ENCODE assay signal across 19 cellular contexts in the genomic region with DNA sequence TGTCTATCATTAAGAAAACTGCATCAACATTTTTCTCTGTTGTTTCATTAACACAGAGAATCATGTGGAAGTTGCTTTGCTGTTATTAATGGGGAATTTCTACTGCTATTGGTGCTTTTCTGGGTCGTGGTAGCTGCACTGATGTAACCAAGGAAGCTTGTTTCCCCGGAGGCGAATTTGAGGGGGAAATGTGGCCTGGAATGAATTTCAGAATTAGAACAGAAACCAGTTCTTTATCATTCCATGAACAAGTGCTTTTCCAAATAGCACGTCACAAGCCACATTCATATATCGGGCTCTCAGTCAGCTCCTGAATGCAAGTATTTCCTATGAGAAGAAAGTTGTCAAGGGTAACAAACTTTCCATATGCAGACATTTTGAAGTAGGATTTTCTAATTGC.
DNase-seq lines count a peak whose midpoint lies in the region; ATAC-seq and TF ChIP-seq lines count a peak whose summit lies in the region.
"Had no signal": no experiment of that assay in that cellular context is flagged by ENCODE, and none has a peak within 500 bp of the region (broad histone marks: within the 10 kb centered on the region; RNA-seq: fewer than 3 reads in every experiment).

No MANE protein-coding gene starts in this region.

- H3K36me3 ChIP-seq in osteoblast (ENCODE audit: insufficient read depth, low read length) = no peaks in the 10 kb centered on the region

- H3K4me3 ChIP-seq in osteoblast (ENCODE audit: insufficient read depth, low read length) = no peak overlapping the region
- H3K4me3 ChIP-seq: A549 had no signal

- intact Hi-C loops in activated CD4-positive, alpha-beta memory T cell treated with anti-CD3 and anti-CD28 coated beads for 36 hours (cut with micrococcal nuclease) = no loop called here

- H3K79me2 ChIP-seq in osteoblast (ENCODE audit: insufficient read depth, low read length) = no peaks in the 10 kb centered on the region

- H3K4me2 ChIP-seq in osteoblast (ENCODE audit: insufficient read depth, low read length) = no peak overlapping the region
- H3K4me2 ChIP-seq: A549 had no signal

- H3K27ac ChIP-seq in osteoblast (ENCODE audit: low read depth, low read length) = no peak overlapping the region
- H3K27ac ChIP-seq: A549 had no signal

- no peak overlapping the region for H2AFZ ChIP-seq in osteoblast (ENCODE audit: low read length)

- H3K4me3 Mint-ChIP-seq in activated CD4-positive, alpha-beta memory T cell treated with anti-CD3 and anti-CD28 coated beads for 36 hours = no peak overlapping the region
- H3K4me3 Mint-ChIP-seq: CD4-positive, alpha-beta memory T cell had no signal

- POLR2A ChIA-PET in activated CD4-positive, alpha-beta memory T cell treated with anti-CD3 and anti-CD28 coated beads for 36 hours (lab: Charles Lee) = no interaction called here

- H4K20me1 ChIP-seq in osteoblast (ENCODE audit: insufficient read depth, low read length) = no peaks in the 10 kb centered on the region

- no peaks in the 10 kb centered on the region for H3K9me3 Mint-ChIP-seq in activated CD4-positive, alpha-beta memory T cell treated with anti-CD3 and anti-CD28 coated beads for 36 hours

- CTCF ChIA-PET in activated CD4-positive, alpha-beta memory T cell treated with anti-CD3 and anti-CD28 coated beads for 36 hours (lab: Charles Lee) = no interaction called here

- no peak for TF ChIP-seq CTCF in osteoblast (IDR thresholded peaks at IDR 0.05; ENCODE audit: extremely low read depth, low read depth, low read length)

- no peak overlapping the region for H3K27ac Mint-ChIP-seq in activated CD4-positive, alpha-beta memory T cell treated with anti-CD3 and anti-CD28 coated beads for 36 hours
- H3K27ac Mint-ChIP-seq: CD4-positive, alpha-beta memory T cell had no signal

- no peaks in the 10 kb centered on the region for H3K27me3 ChIP-seq in osteoblast (ENCODE audit: insufficient read depth, low read length)

- no peaks in the 10 kb centered on the region for H3K4me1 Mint-ChIP-seq in activated CD4-positive, alpha-beta memory T cell treated with anti-CD3 and anti-CD28 coated beads for 36 hours (ENCODE audit: low read depth)
- H3K4me1 Mint-ChIP-seq: CD4-positive, alpha-beta memory T cell had no signal

- no peak for ATAC-seq in HG03520 (IDR thresholded peaks at IDR 0.05; ENCODE audit: unreplicated experiment)
- ATAC-seq: A549, HCT116 had no signal

- DNase-seq in Ammon's horn (ENCODE audit: low spot score) = peak; percentile 26
- DNase-seq in RPMI7951 (ENCODE audit: low read depth) = peak; percentile 31
- peak; percentile 14 for DNase-seq in fibroblast of peridontal ligament (ENCODE audit: extremely low read depth)
- DNase-seq in osteoblast (ENCODE audit: insufficient read length, low spot score, missing footprints) = peak; percentile 11
- no peak for DNase-seq in pons (ENCODE audit: low spot score)
- no peak for DNase-seq in activated CD4-positive, alpha-beta memory T cell treated with anti-CD3 and anti-CD28 coated beads for 36 hours
- DNase-seq: 8988T; ACHN; AML-193; C1 segment of cervical spinal cord; Calu3; CD4-positive, alpha-beta memory T cell; COR-L47; DMS53; DMS79 treated with DMSO at 0.1 percent for 48 hours; H7 had no signal

- no peaks in the 10 kb centered on the region for H3K4me1 ChIP-seq in osteoblast (ENCODE audit: insufficient read depth, low read length)
- H3K4me1 ChIP-seq: A549 had no signal

- H3K36me3 Mint-ChIP-seq in activated CD4-positive, alpha-beta memory T cell treated with anti-CD3 and anti-CD28 coated beads for 36 hours = no peaks in the 10 kb centered on the region
- H3K36me3 Mint-ChIP-seq: CD4-positive, alpha-beta memory T cell had no signal

- no peaks in the 10 kb centered on the region for H3K27me3 Mint-ChIP-seq in activated CD4-positive, alpha-beta memory T cell treated with anti-CD3 and anti-CD28 coated beads for 36 hours
- H3K27me3 Mint-ChIP-seq: CD4-positive, alpha-beta memory T cell had no signal

- no peaks in the 10 kb centered on the region for H3K9me3 ChIP-seq in osteoblast (ENCODE audit: low read depth, low read length)
- H3K9me3 ChIP-seq: A549 had no signal

Comparison
In these comparisons a context has a peak if more than half of its experiments do, and no peak if none do; other contexts are left out.
1. DNase-seq: peak in Ammon's horn (single experiment), RPMI7951 (single experiment), fibroblast of peridontal ligament (single experiment) and osteoblast (single experiment); none in pons (single experiment) and activated CD4-positive, alpha-beta memory T cell treated with anti-CD3 and anti-CD28 coated beads for 36 hours (single experiment).